Comparison of ENCODE assay signal across 25 cellular contexts in the genomic region with DNA sequence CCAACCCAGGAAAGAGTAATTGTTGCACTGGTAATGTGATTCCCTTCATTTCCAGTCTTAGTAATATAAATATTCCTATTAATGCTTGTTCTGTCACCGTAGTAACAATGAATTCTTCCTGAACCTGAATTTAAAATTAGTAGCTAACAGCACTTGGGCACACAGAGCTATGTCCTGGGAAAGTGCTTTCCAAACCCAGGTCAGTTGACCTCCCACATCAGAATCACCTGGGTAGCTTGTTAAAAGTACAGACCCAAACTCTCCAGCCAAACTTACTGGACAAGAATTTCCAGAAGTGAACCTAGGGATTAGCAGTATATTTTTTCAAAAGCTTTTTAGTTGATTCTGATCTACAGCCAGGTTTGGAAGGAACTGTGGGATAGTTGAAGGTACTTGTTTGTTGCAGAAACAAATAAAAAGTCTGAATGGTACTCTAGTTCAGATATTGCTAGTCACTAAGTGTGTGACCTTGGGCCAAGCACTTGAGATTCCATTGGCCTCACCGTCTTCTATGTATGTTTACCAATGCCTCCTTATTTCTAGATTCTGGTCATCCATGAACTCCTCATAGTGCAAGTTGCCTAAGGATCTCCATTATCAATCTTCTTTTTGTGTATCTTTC.
A peak's percentile ranks its signal among the peaks of the same experiment; 100 is the strongest.
DNase-seq lines count a peak whose midpoint lies in the region; ATAC-seq, FAIRE-seq and TF ChIP-seq lines count a peak whose summit lies in the region.
"Had no signal": no experiment of that assay in that cellular context is flagged by ENCODE, and none has a peak within 500 bp of the region (broad histone marks: within the 10 kb centered on the region; RNA-seq: fewer than 3 reads in every experiment).

No MANE protein-coding gene starts in this region.

- H3K36me3 ChIP-seq in astrocyte (ENCODE audit: insufficient read depth, low read length): no peaks in the 10 kb centered on the region
- no peaks in the 10 kb centered on the region for H3K36me3 ChIP-seq in left lung
- H3K36me3 ChIP-seq in upper lobe of right lung: no peaks in the 10 kb centered on the region
- H3K36me3 ChIP-seq: BE2C; BLaER1 treated with 17β-estradiol and CSF1 and Interleukin-3, amounts not matched to agents 10 nM and 100 nM; HAP-1 had no signal

- TF ChIP-seq CTCF in astrocyte (IDR thresholded peaks at IDR 0.05; ENCODE audit: insufficient read depth, low read depth, low read length) (no peak), left lung (IDR thresholded peaks at IDR 0.05) (no peak), upper lobe of right lung (IDR thresholded peaks at IDR 0.05) (no peak)

- no peaks in the 10 kb centered on the region for H3K9me3 Mint-ChIP-seq in astrocyte (ENCODE audit: unreplicated experiment)
- H3K9me3 Mint-ChIP-seq: CD14-positive monocyte; CD4-positive, alpha-beta T cell had no signal

- no peak overlapping the region for H2AFZ ChIP-seq in astrocyte (ENCODE audit: low read depth, low read length)

- intact Hi-C loops in left lung (cut with DNase I) (no loop called here), upper lobe of right lung (cut with DNase I) (no loop called here)

- peaks cover 5% of the 10 kb centered on the region for H3K4me1 Mint-ChIP-seq in astrocyte (ENCODE audit: low read depth, unreplicated experiment)
- H3K4me1 Mint-ChIP-seq: CD14-positive monocyte; CD8-positive, alpha-beta memory T cell had no signal

- H3K4me3 Mint-ChIP-seq in astrocyte (ENCODE audit: unreplicated experiment): no peak overlapping the region
- H3K4me3 Mint-ChIP-seq: CD14-positive monocyte; CD4-positive, alpha-beta T cell; CD8-positive, alpha-beta memory T cell; HFFc6 had no signal

- H3K4me2 ChIP-seq in astrocyte (ENCODE audit: low read length): no peak overlapping the region
- H3K4me2 ChIP-seq: BLaER1 treated with 17β-estradiol and CSF1 and Interleukin-3, amounts not matched to agents 10 nM and 100 nM had no signal

- H3K27ac ChIP-seq in astrocyte (ENCODE audit: low read depth, low read length): no peak overlapping the region
- no peak overlapping the region for H3K27ac ChIP-seq in left lung
- no peak overlapping the region for H3K27ac ChIP-seq in upper lobe of right lung
- H3K27ac ChIP-seq: BLaER1 treated with 17β-estradiol and CSF1 and Interleukin-3, amounts not matched to agents 10 nM and 100 nM had no signal

- no peaks in the 10 kb centered on the region for H3K36me3 Mint-ChIP-seq in astrocyte (ENCODE audit: low read depth, unreplicated experiment)
- H3K36me3 Mint-ChIP-seq: CD14-positive monocyte; CD8-positive, alpha-beta memory T cell had no signal

- H3K9me3 ChIP-seq in astrocyte (ENCODE audit: insufficient read depth, low read depth, low read length) (no peaks in the 10 kb centered on the region), left lung (no peaks in the 10 kb centered on the region), upper lobe of right lung (no peaks in the 10 kb centered on the region)
- H3K9me3 ChIP-seq: BE2C; BLaER1 treated with 17β-estradiol and CSF1 and Interleukin-3, amounts not matched to agents 10 nM and 100 nM; HAP-1 had no signal

- no peaks in the 10 kb centered on the region for H3K27me3 Mint-ChIP-seq in astrocyte (ENCODE audit: low read depth, unreplicated experiment)
- H3K27me3 Mint-ChIP-seq: CD4-positive, alpha-beta T cell had no signal

- FAIRE-seq in astrocyte (lab: Jason Lieb, UNC): peak; percentile 54
- FAIRE-seq: A204.1, D721Med, GM12891, GM18507, H54 had no signal

- ATAC-seq in left lung (peak; percentile 75), upper lobe of right lung (peak; percentile 46), HG03521 (IDR thresholded peaks at IDR 0.05; ENCODE audit: unreplicated experiment) (no peak), HG03280 (IDR thresholded peaks at IDR 0.05; ENCODE audit: unreplicated experiment) (no peak)

- H3K27me3 ChIP-seq in astrocyte (ENCODE audit: insufficient read depth, low read length) (no peaks in the 10 kb centered on the region), left lung (no peaks in the 10 kb centered on the region), upper lobe of right lung (no peaks in the 10 kb centered on the region)
- H3K27me3 ChIP-seq: BE2C; BLaER1 treated with 17β-estradiol and CSF1 and Interleukin-3, amounts not matched to agents 10 nM and 100 nM had no signal

- in situ Hi-C loops in G401 (cut with HindIII; ENCODE audit: low sequenced_read_pairs): no loop called here

- DNase-seq in astrocyte (ENCODE audit: low read depth): no peak
- DNase-seq in left lung: no peak
- DNase-seq in upper lobe of right lung: no peak
- DNase-seq in G401 (ENCODE audit: low spot score): no peak
- DNase-seq: ACHN; AML-193; BE2C; CD4-positive, alpha-beta T cell; CD8-positive, alpha-beta memory T cell; DMS 273 treated with DMSO at 0.1 percent for 48 hours; DMS79; EL; GF-D8; GOT3; HFFc6 had no signal

- H3K4me1 ChIP-seq in astrocyte (ENCODE audit: insufficient read depth, low read length) (no peaks in the 10 kb centered on the region), left lung (no peaks in the 10 kb centered on the region), upper lobe of right lung (no peaks in the 10 kb centered on the region)
- H3K4me1 ChIP-seq: BE2C; BLaER1 treated with 17β-estradiol and CSF1 and Interleukin-3, amounts not matched to agents 10 nM and 100 nM; HAP-1 had no signal

- H3K79me2 ChIP-seq in astrocyte (ENCODE audit: insufficient read depth, low read length): no peaks in the 10 kb centered on the region

- no peak overlapping the region for H3K9ac ChIP-seq in astrocyte (ENCODE audit: low read length)
- H3K9ac ChIP-seq: BLaER1 treated with 17β-estradiol and CSF1 and Interleukin-3, amounts not matched to agents 10 nM and 100 nM had no signal

- no peak overlapping the region for H3K4me3 ChIP-seq in astrocyte (ENCODE audit: insufficient read depth, low read depth, low read length)
- H3K4me3 ChIP-seq in left lung: no peak overlapping the region
- no peak overlapping the region for H3K4me3 ChIP-seq in upper lobe of right lung
- H3K4me3 ChIP-seq: BLaER1 treated with 17β-estradiol and CSF1 and Interleukin-3, amounts not matched to agents 10 nM and 100 nM; HAP-1 had no signal

- H4K20me1 ChIP-seq in astrocyte (ENCODE audit: insufficient read depth, low read length): no peaks in the 10 kb centered on the region
- H4K20me1 ChIP-seq: BLaER1 treated with 17β-estradiol and CSF1 and Interleukin-3, amounts not matched to agents 10 nM and 100 nM had no signal

- no peak overlapping the region for H3K27ac Mint-ChIP-seq in astrocyte (ENCODE audit: unreplicated experiment)
- H3K27ac Mint-ChIP-seq: CD14-positive monocyte; CD4-positive, alpha-beta T cell; CD8-positive, alpha-beta memory T cell; HFFc6 had no signal

Comparison
In these comparisons a context has a peak if more than half of its experiments do, and no peak if none do; other contexts are left out.
1. ATAC-seq: peak in left lung (single experiment) and upper lobe of right lung (single experiment); none in HG03521 (single experiment) and HG03280 (single experiment).